Comparison of ENCODE assay signal across 8 cellular contexts in the genomic region with DNA sequence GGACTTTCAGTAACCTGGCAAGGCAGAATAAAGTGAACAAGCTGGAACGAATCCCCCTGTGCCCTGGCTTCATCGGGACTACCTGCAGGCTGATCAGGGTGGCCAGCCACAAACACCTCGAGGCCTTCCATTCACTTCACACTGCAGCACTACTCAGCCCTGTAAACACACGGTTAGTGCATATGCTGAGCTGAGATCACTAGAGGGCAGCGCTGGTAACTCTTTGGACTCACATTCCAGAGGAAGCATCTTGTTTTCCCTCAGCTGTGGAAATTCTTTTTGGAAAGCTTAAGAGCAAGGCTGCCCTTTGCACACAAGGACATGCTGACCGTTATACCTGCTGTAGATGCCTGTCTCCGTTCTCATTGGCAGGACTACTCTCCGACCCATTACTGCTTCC. TPM values are rescaled to one million over a fixed set of nuclear protein-coding genes. Genes with fewer than 3 reads are reported as not detected.
DNase-seq lines count a peak whose midpoint lies in the region; ATAC-seq lines count a peak whose summit lies in the region.

No MANE protein-coding gene starts in this region.

- H3K4me1 Mint-ChIP-seq in activated CD4-positive, alpha-beta memory T cell treated with anti-CD3 and anti-CD28 coated beads for 36 hours (ENCODE audit: low read depth): peaks cover 22% of the 10 kb centered on the region

- peaks cover 65% of the 10 kb centered on the region for H3K36me3 Mint-ChIP-seq in activated CD4-positive, alpha-beta memory T cell treated with anti-CD3 and anti-CD28 coated beads for 36 hours

- no peak overlapping the region for H3K4me3 Mint-ChIP-seq in activated CD4-positive, alpha-beta memory T cell treated with anti-CD3 and anti-CD28 coated beads for 36 hours

- ATAC-seq in GM21737 (IDR thresholded peaks at IDR 0.05; ENCODE audit: unreplicated experiment) (no peak), GM21526 (IDR thresholded peaks at IDR 0.05; ENCODE audit: low FRiP score, unreplicated experiment) (no peak)

- no peaks in the 10 kb centered on the region for H3K9me3 Mint-ChIP-seq in activated CD4-positive, alpha-beta memory T cell treated with anti-CD3 and anti-CD28 coated beads for 36 hours

- CTCF ChIA-PET in activated CD4-positive, alpha-beta memory T cell treated with anti-CD3 and anti-CD28 coated beads for 36 hours (lab: Charles Lee): interaction anchor here (0.7 to 1.4 kb wide), 3 partner anchors 8 to 72 kb away, joined by 3 to 5 read pairs (median 3); no protein-coding TSS in a partner anchor

- intact Hi-C loops in activated CD4-positive, alpha-beta memory T cell treated with anti-CD3 and anti-CD28 coated beads for 36 hours (cut with micrococcal nuclease): no loop called here

- no peaks in the 10 kb centered on the region for H3K27me3 Mint-ChIP-seq in activated CD4-positive, alpha-beta memory T cell treated with anti-CD3 and anti-CD28 coated beads for 36 hours

- peak overlapping the region; percentile 57 for H3K27ac Mint-ChIP-seq in activated CD4-positive, alpha-beta memory T cell treated with anti-CD3 and anti-CD28 coated beads for 36 hours

- POLR2A ChIA-PET in activated CD4-positive, alpha-beta memory T cell treated with anti-CD3 and anti-CD28 coated beads for 36 hours (lab: Charles Lee): no interaction called here

- DNase-seq in SKM-1 treated with dmso at 0.1 percent for 144 hours (lab: John Stamatoyannopoulos, UW; ENCODE audit: unreplicated experiment): peak; percentile 15
- DNase-seq in SKM-1 (lab: John Stamatoyannopoulos, UW; ENCODE audit: unreplicated experiment): no peak
- peak; percentile 32 for DNase-seq in NCI-H1092 treated with DMSO at 0.1 percent for 48 hours (lab: John Stamatoyannopoulos, UW)
- DNase-seq in activated CD4-positive, alpha-beta memory T cell treated with anti-CD3 and anti-CD28 coated beads for 36 hours: peak; percentile 24
- peak; percentile 78 for DNase-seq in iPS-NIHi11 (ENCODE audit: low spot score)
- DNase-seq in effector CD8-positive, alpha-beta T cell (lab: John Stamatoyannopoulos, UW): no peak

RNA-seq across cellular contexts. Expression of a gene that starts 32.1 kb away (rescaled TPM):
- not detected for total RNA-seq in activated CD4-positive, alpha-beta memory T cell treated with anti-CD3 and anti-CD28 coated beads for 36 hours

Comparison
In these comparisons a context has a peak if more than half of its experiments do, and no peak if none do; other contexts are left out.
1. DNase-seq: peak in SKM-1 treated with dmso at 0.1 percent for 144 hours (single experiment), NCI-H1092 treated with DMSO at 0.1 percent for 48 hours (single experiment), activated CD4-positive, alpha-beta memory T cell treated with anti-CD3 and anti-CD28 coated beads for 36 hours (single experiment) and iPS-NIHi11 (single experiment); none in SKM-1 (single experiment) and effector CD8-positive, alpha-beta T cell (single experiment).